Comparison of ENCODE assay signal across 8 cellular contexts in genomic region chr6:41920921-41921711, GRCh38. TPM values are rescaled to one million over a fixed set of nuclear protein-coding genes. Genes with fewer than 3 reads are reported as not detected.
DNase-seq lines count a peak whose midpoint lies in the region; ATAC-seq, FAIRE-seq and TF ChIP-seq lines count a peak whose summit lies in the region.

Gene BYSL, plus strand, starts transcription at chr6:41921499. Its CDS starts 64 bp downstream, at chr6:41921563.
Gene MED20, minus strand, starts transcription at chr6:41921139. Its CDS starts 121 bp downstream, at chr6:41921018.

- peak within 1 kb of the TSS; percentile 99 to 100 (median 99) for H3K4me3 Mint-ChIP-seq in nephron
- peak within 1 kb of the TSS; percentile 98 for H3K4me3 Mint-ChIP-seq in stimulated activated naive CD8-positive, alpha-beta T cell treated with anti-CD3 and anti-CD28 coated beads, Interleukin-15, Interleukin-2, amounts not matched to agents 100 ng/mL and 50 ng/mL, for 24 hours

- H3K9me3 Mint-ChIP-seq in nephron = no peaks in the 10 kb centered on the region
- H3K9me3 Mint-ChIP-seq in stimulated activated naive CD8-positive, alpha-beta T cell treated with anti-CD3 and anti-CD28 coated beads, Interleukin-15, Interleukin-2, amounts not matched to agents 100 ng/mL and 50 ng/mL, for 24 hours = no peaks in the 10 kb centered on the region

- ATAC-seq in RWPE2 (ENCODE audit: low read depth) = peak; percentile 68

- H3K36me3 Mint-ChIP-seq in nephron (ENCODE audit: low read depth) = peaks cover 22% of the 10 kb centered on the region
- H3K36me3 Mint-ChIP-seq in stimulated activated naive CD8-positive, alpha-beta T cell treated with anti-CD3 and anti-CD28 coated beads, Interleukin-15, Interleukin-2, amounts not matched to agents 100 ng/mL and 50 ng/mL, for 24 hours (ENCODE audit: low read depth) = peaks cover 39% of the 10 kb centered on the region

- TF ChIP-seq POLR2A in H54 (IDR thresholded peaks at IDR 0.05; ENCODE audit: low read depth, low read length) = peak; percentile 37

- H3K27me3 ChIP-seq in RWPE2 (ENCODE audit: insufficient read depth, poor library complexity, severe bottlenecking) = no peaks in the 10 kb centered on the region

- H3K4me1 Mint-ChIP-seq in nephron = peaks cover 45% of the 10 kb centered on the region
- peaks cover 58% of the 10 kb centered on the region for H3K4me1 Mint-ChIP-seq in stimulated activated naive CD8-positive, alpha-beta T cell treated with anti-CD3 and anti-CD28 coated beads, Interleukin-15, Interleukin-2, amounts not matched to agents 100 ng/mL and 50 ng/mL, for 24 hours (ENCODE audit: low read depth)

- H3K4me3 ChIP-seq in RWPE2 (ENCODE audit: severe bottlenecking) (peak within 1 kb of the TSS; percentile 87), fibroblast of pulmonary artery (replicated peaks; ENCODE audit: low read depth, low read length) (peak within 1 kb of the TSS; percentile 98)

- peaks cover 25% of the 10 kb centered on the region for H3K4me1 ChIP-seq in RWPE2 (ENCODE audit: insufficient read depth, poor library complexity, severe bottlenecking)

- peak within 1 kb of the TSS; percentile 84 for H3K27ac ChIP-seq in RWPE2 (ENCODE audit: poor library complexity, severe bottlenecking)

- H3K9me3 ChIP-seq in RWPE2 (ENCODE audit: severe bottlenecking) = no peaks in the 10 kb centered on the region

- in situ Hi-C loops in G401 (cut with HindIII; ENCODE audit: low sequenced_read_pairs) = no loop called here

- peak; percentile 98 for TF ChIP-seq CTCF in RWPE2 (IDR thresholded peaks at IDR 0.05; ENCODE audit: poor library complexity, severe bottlenecking)
- peak; percentile 86 for TF ChIP-seq CTCF in fibroblast of pulmonary artery (IDR thresholded peaks at IDR 0.05; ENCODE audit: low read length, missing control alignments)
- TF ChIP-seq CTCF in nephron (IDR thresholded peaks at IDR 0.05; ENCODE audit: unreplicated experiment in 3 of 3) = peak; percentile 99 to 100 (median 99)

- DNase-seq in G401 (ENCODE audit: low spot score) = peak; percentile 96
- DNase-seq in H54 (ENCODE audit: insufficient read length, low spot score) = peak; percentile 84
- peak; percentile 96 for DNase-seq in LoVo (ENCODE audit: low spot score)
- DNase-seq in RWPE2 (ENCODE audit: low spot score) = peak; percentile 94
- DNase-seq in activated T-helper 9 cell treated with anti-CD3 and anti-CD28 coated beads, Interleukin-2, amount 50 U/mL, for 16 hours (ENCODE audit: low read depth) = peak; percentile 91
- DNase-seq in fibroblast of pulmonary artery (ENCODE audit: low read depth) = peak; percentile 96

- H3K36me3 ChIP-seq in RWPE2 (ENCODE audit: low read depth) = peaks cover 45% of the 10 kb centered on the region

- H3K27ac Mint-ChIP-seq in nephron = peak within 1 kb of the TSS; percentile 99 to 100 (median 100)
- H3K27ac Mint-ChIP-seq in stimulated activated naive CD8-positive, alpha-beta T cell treated with anti-CD3 and anti-CD28 coated beads, Interleukin-15, Interleukin-2, amounts not matched to agents 100 ng/mL and 50 ng/mL, for 24 hours = peak within 1 kb of the TSS; percentile 100

- no peaks in the 10 kb centered on the region for H3K27me3 Mint-ChIP-seq in nephron (ENCODE audit: low read depth)
- no peaks in the 10 kb centered on the region for H3K27me3 Mint-ChIP-seq in stimulated activated naive CD8-positive, alpha-beta T cell treated with anti-CD3 and anti-CD28 coated beads, Interleukin-15, Interleukin-2, amounts not matched to agents 100 ng/mL and 50 ng/mL, for 24 hours

- FAIRE-seq in H54 (lab: Jason Lieb, UNC) = peak; percentile 20

RNA-seq across cellular contexts. Expression of gene BYSL, which starts in this region (rescaled TPM):
- 68.3 and 75.5 TPM in 2 replicates for total RNA-seq in G401 (2014; rRNA removed; shearing (Covaris generic))

RNA-seq across cellular contexts. Expression of gene MED20, which starts in this region (rescaled TPM):
- 23.8 TPM in 2 replicates for total RNA-seq in G401 (2014; rRNA removed; shearing (Covaris generic))

Comparison
In these comparisons a context has a peak if more than half of its experiments do, and no peak if none do; other contexts are left out.
1. Peak in every context shown above with its lines: DNase-seq, ATAC-seq, H3K4me3 ChIP-seq and H3K27ac ChIP-seq.